25 cellular contexts compared by ENCODE assay signal in the genomic region with DNA sequence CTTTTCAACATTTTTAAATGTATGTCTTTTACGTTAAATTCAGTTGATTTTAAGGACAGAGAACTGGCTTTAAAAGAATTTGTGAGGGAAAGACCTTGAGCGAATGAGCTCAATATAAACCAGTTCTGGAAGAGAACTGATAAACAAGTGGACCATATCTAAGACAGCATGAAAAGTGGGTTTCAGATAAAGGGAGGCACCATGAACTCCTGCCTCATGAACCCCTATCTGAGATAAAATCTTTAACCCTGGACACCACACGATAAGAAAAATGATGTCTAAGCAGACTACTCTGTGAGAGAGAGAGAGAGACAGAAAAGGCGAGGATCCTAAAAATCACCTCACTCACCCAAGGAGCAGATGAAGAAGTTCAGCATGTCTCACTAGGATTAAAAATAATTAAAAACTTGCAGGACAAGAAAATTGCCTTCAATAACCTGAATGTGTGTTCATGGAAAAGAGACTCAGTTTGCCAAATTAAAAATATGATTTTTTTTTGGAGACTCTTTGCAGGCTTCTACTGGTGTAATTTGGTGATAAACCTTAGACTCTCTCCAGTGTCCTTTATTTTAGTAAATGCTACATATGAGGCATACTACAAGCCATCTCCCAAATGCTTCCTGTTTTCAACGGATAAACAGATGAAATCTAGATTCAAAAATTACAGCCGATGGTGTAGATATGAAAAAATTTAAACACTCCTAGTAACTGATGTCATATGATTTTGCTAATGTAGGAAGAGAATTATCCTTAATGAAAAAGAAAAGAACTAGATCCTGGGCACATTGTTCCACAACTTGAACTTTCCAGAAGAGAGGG.
"Had no signal": no experiment of that assay in that cellular context is flagged by ENCODE, and none has a peak within 500 bp of the region (broad histone marks: within the 10 kb centered on the region; RNA-seq: fewer than 3 reads in every experiment).

No MANE protein-coding gene starts in this region.

- H3K36me3 Mint-ChIP-seq: naive thymus-derived CD8-positive, alpha-beta T cell; stimulated activated effector memory CD8-positive, alpha-beta T cell treated with anti-CD3 and anti-CD28 coated beads, Interleukin-12 subunit alpha, Interleukin-12 subunit beta, amount 100 ng/mL, for 72 hours had no signal

- H3K9me3 Mint-ChIP-seq: effector memory CD8-positive, alpha-beta T cell; naive thymus-derived CD8-positive, alpha-beta T cell; nephron progenitor cell; stimulated activated effector memory CD8-positive, alpha-beta T cell treated with anti-CD3 and anti-CD28 coated beads, Interleukin-12 subunit alpha, Interleukin-12 subunit beta, amount 100 ng/mL, for 72 hours had no signal

- H3K4me3 ChIP-seq: gastroesophageal sphincter, heart left ventricle, hepatocyte, psoas muscle, sigmoid colon, stomach, thyroid gland, vagina had no signal

- H3K27ac ChIP-seq: foreskin keratinocyte, gastroesophageal sphincter, heart left ventricle, hepatocyte, psoas muscle, sigmoid colon, stomach, thyroid gland, vagina had no signal

- H3K27me3 ChIP-seq: foreskin keratinocyte, gastroesophageal sphincter, heart left ventricle, hepatocyte, sigmoid colon, stomach, thyroid gland, vagina had no signal

- H2AFZ ChIP-seq: hepatocyte had no signal

- H3K4me2 ChIP-seq: hepatocyte had no signal

- H3K79me2 ChIP-seq: hepatocyte had no signal

- ATAC-seq: effector memory CD8-positive, alpha-beta T cell; esophagus mucosa; foreskin keratinocyte; gastroesophageal sphincter; heart left ventricle; left lobe of liver; naive thymus-derived CD8-positive, alpha-beta T cell; psoas muscle; right cardiac atrium; stimulated activated effector memory CD8-positive, alpha-beta T cell treated with anti-CD3 and anti-CD28 coated beads, Interleukin-12 subunit alpha, Interleukin-12 subunit beta, amount 100 ng/mL, for 72 hours had no signal

- H3K4me3 Mint-ChIP-seq: effector memory CD8-positive, alpha-beta T cell; naive thymus-derived CD8-positive, alpha-beta T cell; nephron progenitor cell; stimulated activated effector memory CD8-positive, alpha-beta T cell treated with anti-CD3 and anti-CD28 coated beads, Interleukin-12 subunit alpha, Interleukin-12 subunit beta, amount 100 ng/mL, for 72 hours had no signal

- H3K36me3 ChIP-seq: gastroesophageal sphincter, heart left ventricle, sigmoid colon, stomach, thyroid gland, vagina had no signal

- H3K9me3 ChIP-seq: gastroesophageal sphincter, heart left ventricle, psoas muscle, sigmoid colon, stomach, thyroid gland, vagina had no signal

- H3K4me1 ChIP-seq: foreskin keratinocyte, gastroesophageal sphincter, heart left ventricle, psoas muscle, thyroid gland, vagina had no signal

- DNase-seq: cortex of kidney; effector memory CD8-positive, alpha-beta T cell; foreskin keratinocyte; heart left ventricle; kidney; mesenchymal stem cell; midbrain; naive thymus-derived CD8-positive, alpha-beta T cell; nephron progenitor cell; nucleus accumbens; posterior cingulate gyrus; psoas muscle; right cardiac atrium; sigmoid colon; stimulated activated CD4-positive, alpha-beta T cell treated with anti-CD3 and anti-CD28 coated beads, Interleukin-2, amount 100 ng/mL, for 24 hours; stimulated activated CD4-positive, alpha-beta T cell treated with anti-CD3 and anti-CD28 coated beads, Interleukin-4, amount 100 ng/mL, for 24 hours; stimulated activated naive CD4-positive, alpha-beta T cell treated with Interleukin-2 at 50 U/mL for 16 hours; stomach; thyroid gland had no signal

- H3K4me1 Mint-ChIP-seq: naive thymus-derived CD8-positive, alpha-beta T cell; nephron progenitor cell; stimulated activated effector memory CD8-positive, alpha-beta T cell treated with anti-CD3 and anti-CD28 coated beads, Interleukin-12 subunit alpha, Interleukin-12 subunit beta, amount 100 ng/mL, for 72 hours had no signal

- H3K27ac Mint-ChIP-seq: effector memory CD8-positive, alpha-beta T cell; naive thymus-derived CD8-positive, alpha-beta T cell; nephron progenitor cell; stimulated activated effector memory CD8-positive, alpha-beta T cell treated with anti-CD3 and anti-CD28 coated beads, Interleukin-12 subunit alpha, Interleukin-12 subunit beta, amount 100 ng/mL, for 72 hours had no signal
